Comparison of ENCODE assay signal across 28 cellular contexts in the genomic region with DNA sequence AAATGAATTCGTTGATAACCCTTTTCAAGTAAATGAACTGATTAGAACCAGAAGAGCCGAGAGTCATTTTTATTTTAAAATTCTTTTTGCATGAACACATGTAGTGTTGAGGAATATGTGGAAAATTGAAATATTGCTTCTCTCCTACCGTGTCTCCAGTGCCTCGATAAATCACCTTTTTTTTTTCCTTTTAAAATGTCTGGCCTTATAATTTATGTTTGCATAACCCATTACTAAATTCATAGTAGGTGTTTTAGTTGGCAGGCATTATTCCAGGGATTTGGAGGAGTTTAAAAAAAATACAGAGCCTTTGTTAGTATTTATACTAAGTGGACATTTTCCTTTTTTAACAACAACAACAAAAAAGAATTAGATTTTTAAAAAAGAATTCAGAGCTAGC.
DNase-seq lines count a peak whose midpoint lies in the region; ATAC-seq, FAIRE-seq and TF ChIP-seq lines count a peak whose summit lies in the region.
"Had no signal": no experiment of that assay in that cellular context is flagged by ENCODE, and none has a peak within 500 bp of the region (broad histone marks: within the 10 kb centered on the region; RNA-seq: fewer than 3 reads in every experiment).

No MANE protein-coding gene starts in this region.

- no peaks in the 10 kb centered on the region for H3K27me3 ChIP-seq in HUES48 (ENCODE audit: control insufficient read depth, insufficient read depth, low read length)
- H3K27me3 ChIP-seq in stomach, result no peaks in the 10 kb centered on the region
- H3K27me3 ChIP-seq: body of pancreas, dorsolateral prefrontal cortex had no signal

- DNase-seq in amniotic epithelial cell (ENCODE audit: low read depth) (peak; percentile 25), nephron progenitor cell (no peak), stomach (no peak), DMS53 (lab: John Stamatoyannopoulos, UW) (no peak)
- DNase-seq: activated CD4-positive, alpha-beta T cell treated with anti-CD3 and anti-CD28 coated beads, Interleukin-2, amount 50 U/mL, for 48 hours; activated naive CD4-positive, alpha-beta T cell; body of pancreas; CD8-positive, alpha-beta T cell; DMS 273 treated with DMSO at 0.1 percent for 48 hours; dorsolateral prefrontal cortex; lower lobe of right lung; naive thymus-derived CD8-positive, alpha-beta T cell; NCI-H446; NCI-H774; occipital lobe; stimulated activated CD4-positive, alpha-beta T cell treated with anti-CD3 and anti-CD28 coated beads, Interleukin-4, amount 100 ng/mL, for 1 hour had no signal

- peaks cover 6% of the 10 kb centered on the region for H3K27me3 Mint-ChIP-seq in nephron progenitor cell (ENCODE audit: low read depth, poor library complexity)
- H3K27me3 Mint-ChIP-seq: naive thymus-derived CD8-positive, alpha-beta T cell had no signal

- peak overlapping the region; percentile 65 for H3K4me3 Mint-ChIP-seq in nephron progenitor cell
- H3K4me3 Mint-ChIP-seq: CD8-positive, alpha-beta T cell; T-helper 1 cell treated with Interleukin-12 subunit alpha and Interleukin-12 subunit beta and Interleukin-4 antibody, amounts not matched to agents 30 μg/mL and 1 μg/mL, for 36 hours had no signal

- peak overlapping the region; percentile 78 for H3K27ac Mint-ChIP-seq in nephron progenitor cell
- H3K27ac Mint-ChIP-seq: CD8-positive, alpha-beta T cell; naive thymus-derived CD8-positive, alpha-beta T cell; T-helper 1 cell treated with Interleukin-12 subunit alpha and Interleukin-12 subunit beta and Interleukin-4 antibody, amounts not matched to agents 30 μg/mL and 1 μg/mL, for 36 hours; type B pancreatic cell had no signal

- no peak overlapping the region for H3K9ac ChIP-seq in HUES48 (ENCODE audit: low read depth, low read length)

- peaks cover 25% of the 10 kb centered on the region for H3K9me3 Mint-ChIP-seq in nephron progenitor cell
- H3K9me3 Mint-ChIP-seq: CD8-positive, alpha-beta T cell; naive thymus-derived CD8-positive, alpha-beta T cell had no signal

- no peak for ATAC-seq in HG03025 (IDR thresholded peaks at IDR 0.05; ENCODE audit: low FRiP score, unreplicated experiment)
- ATAC-seq in GM21717 (IDR thresholded peaks at IDR 0.05; ENCODE audit: unreplicated experiment), result no peak
- ATAC-seq: activated CD4-positive, CD25-positive, alpha-beta regulatory T cell treated with anti-CD3 and anti-CD28 coated beads, Interleukin-2, amount 50 U/mL, for 24 hours; body of pancreas; CD8-positive, alpha-beta T cell; lower lobe of right lung; naive thymus-derived CD8-positive, alpha-beta T cell; sciatic nerve had no signal

- no peak overlapping the region for H3K4me3 ChIP-seq in HUES48 (ENCODE audit: low read depth, low read length)
- no peak overlapping the region for H3K4me3 ChIP-seq in stomach
- H3K4me3 ChIP-seq: body of pancreas, dorsolateral prefrontal cortex, lower lobe of right lung, prostate gland had no signal

- H3K36me3 ChIP-seq in HUES48 (ENCODE audit: control insufficient read depth, insufficient read depth, low read length), result no peaks in the 10 kb centered on the region
- no peaks in the 10 kb centered on the region for H3K36me3 ChIP-seq in stomach
- H3K36me3 ChIP-seq: lower lobe of right lung, prostate gland had no signal

- FAIRE-seq in A204.1 (lab: Jason Lieb, UNC), result peak; percentile 11
- FAIRE-seq: frontal cortex, TTC549 had no signal

- no peak for TF ChIP-seq EP300 in stomach (IDR thresholded peaks at IDR 0.05)

- H3K9me3 ChIP-seq in HUES48 (ENCODE audit: control insufficient read depth, insufficient read depth, low read length), result no peaks in the 10 kb centered on the region
- no peaks in the 10 kb centered on the region for H3K9me3 ChIP-seq in stomach
- H3K9me3 ChIP-seq: body of pancreas, lower lobe of right lung, prostate gland had no signal

- intact Hi-C loops in stomach (cut with DNase I; ENCODE audit: low total_unique reads), result loop anchor here (10.0 kb wide), 1 partner anchor 48 kb away; no protein-coding TSS in a partner anchor

- peaks cover 61% of the 10 kb centered on the region for H3K4me1 ChIP-seq in HUES48 (ENCODE audit: control insufficient read depth, insufficient read depth, low read length)
- peaks cover 28 to 56% (median 39%) of the 10 kb centered on the region in 4 donors for H3K4me1 ChIP-seq in stomach

- H3K36me3 Mint-ChIP-seq in nephron progenitor cell (ENCODE audit: low read depth), result peaks cover 38% of the 10 kb centered on the region

- TF ChIP-seq POLR2A in stomach (IDR thresholded peaks at IDR 0.05), result no peak

- H3K27ac ChIP-seq in HUES48 (ENCODE audit: low read depth, low read length), result peak overlapping the region; percentile 91
- peak overlapping the region in 1 of 5 donors; percentile 84 for H3K27ac ChIP-seq in stomach
- H3K27ac ChIP-seq: body of pancreas, dorsolateral prefrontal cortex, lower lobe of right lung, prostate gland, RWPE1 had no signal

- TF ChIP-seq CTCF in nephron progenitor cell (IDR thresholded peaks at IDR 0.05) (no peak), stomach (IDR thresholded peaks at IDR 0.05) (no peak)

- H3K4me1 Mint-ChIP-seq in nephron progenitor cell, result peaks cover 70% of the 10 kb centered on the region

- WGBS in stomach, 5 donors, result 77 to 89% (median 86%) methylated on average over 4 of the region's 4 CpGs
